21 cellular contexts compared by ENCODE assay signal in genomic region chr2:30264236-30264635, GRCh38. TPM values are rescaled to one million over a fixed set of nuclear protein-coding genes. Genes with fewer than 3 reads are reported as not detected.
DNase-seq lines count a peak whose midpoint lies in the region; ATAC-seq and TF ChIP-seq lines count a peak whose summit lies in the region.
"Had no signal": no experiment of that assay in that cellular context is flagged by ENCODE, and none has a peak within 500 bp of the region (broad histone marks: within the 10 kb centered on the region; RNA-seq: fewer than 3 reads in every experiment).

No MANE protein-coding gene starts in this region.

- no peak overlapping the region for H3K4me3 Mint-ChIP-seq in activated CD8-positive, alpha-beta memory T cell treated with anti-CD3 and anti-CD28 coated beads, Interleukin-2, amount 10 ng/mL, durations not matched to agents 7 days and 5 days
- H3K4me3 Mint-ChIP-seq in IgD-negative memory B cell, result peak overlapping the region in 2 of 4 donors; percentile 60 to 71
- peak overlapping the region; percentile 76 for H3K4me3 Mint-ChIP-seq in stimulated activated effector memory CD8-positive, alpha-beta T cell treated with anti-CD3 and anti-CD28 coated beads, Interleukin-12 subunit alpha, Interleukin-12 subunit beta, amount 100 ng/mL, for 72 hours
- H3K4me3 Mint-ChIP-seq in HFFc6, result no peak overlapping the region
- H3K4me3 Mint-ChIP-seq: mesothelial cell of epicardium; neural crest cell; T-helper 2 cell treated with Interferon-gamma antibody and Interleukin-4, amounts not matched to agents 5 μg/mL and 100 μg/mL, for 36 hours had no signal

- WGBS in adrenal gland, 4 donors, result 30 to 47% (median 40%) methylated on average over 2 of the region's 2 CpGs

- H3K4me2 ChIP-seq in Karpas-422 (ENCODE audit: low read depth, low read length, poor library complexity, severe bottlenecking), result no peak overlapping the region

- DNase-seq in activated CD8-positive, alpha-beta memory T cell treated with anti-CD3 and anti-CD28 coated beads for 24 hours, result peak; percentile 56
- DNase-seq in activated CD8-positive, alpha-beta memory T cell treated with anti-CD3 and anti-CD28 coated beads, Interleukin-2, amount 10 ng/mL, durations not matched to agents 7 days and 5 days, result no peak
- peak in 6 of 7 donors; percentile 49 to 69 (median 58) for DNase-seq in adrenal gland
- no peak for DNase-seq in stimulated activated effector memory CD8-positive, alpha-beta T cell treated with anti-CD3 and anti-CD28 coated beads, Interleukin-12 subunit alpha, Interleukin-12 subunit beta, amount 100 ng/mL, for 72 hours (ENCODE audit: low spot score in 2 of 2)
- DNase-seq in HFFc6, result no peak
- no peak for DNase-seq in Karpas-422
- DNase-seq: ACHN; cortex of kidney; head of caudate nucleus; left lung; NCI-H1092 treated with DMSO at 0.1 percent for 48 hours; NCI-H2029; NCI-H446; stimulated activated CD4-positive, alpha-beta T cell treated with anti-CD3 and anti-CD28 coated beads, Interleukin-4, amount 100 ng/mL, for 4 hours; WERI-Rb-1 had no signal

- H4K20me1 ChIP-seq in Karpas-422 (ENCODE audit: insufficient read depth, low read depth, low read length), result no peaks in the 10 kb centered on the region

- no peak overlapping the region for H3K27ac Mint-ChIP-seq in activated CD8-positive, alpha-beta memory T cell treated with anti-CD3 and anti-CD28 coated beads, Interleukin-2, amount 10 ng/mL, durations not matched to agents 7 days and 5 days
- H3K27ac Mint-ChIP-seq in IgD-negative memory B cell, result peak overlapping the region in 2 of 3 donors; percentile 45 to 50
- H3K27ac Mint-ChIP-seq in stimulated activated effector memory CD8-positive, alpha-beta T cell treated with anti-CD3 and anti-CD28 coated beads, Interleukin-12 subunit alpha, Interleukin-12 subunit beta, amount 100 ng/mL, for 72 hours, result peak overlapping the region; percentile 96
- no peak overlapping the region for H3K27ac Mint-ChIP-seq in HFFc6
- H3K27ac Mint-ChIP-seq: mesothelial cell of epicardium; T-helper 2 cell treated with Interferon-gamma antibody and Interleukin-4, amounts not matched to agents 5 μg/mL and 100 μg/mL, for 36 hours had no signal

- intact Hi-C loops in adrenal gland (cut with DNase I), result no loop called here

- no peak overlapping the region for H2AFZ ChIP-seq in Karpas-422 (ENCODE audit: low read length)

- H3K36me3 Mint-ChIP-seq in activated CD8-positive, alpha-beta memory T cell treated with anti-CD3 and anti-CD28 coated beads, Interleukin-2, amount 10 ng/mL, durations not matched to agents 7 days and 5 days, result peaks cover 46% of the 10 kb centered on the region
- H3K36me3 Mint-ChIP-seq in IgD-negative memory B cell (peaks cover 10% of the 10 kb centered on the region), HFFc6 (ENCODE audit: low read depth) (peaks cover 19% of the 10 kb centered on the region; the same call in 1 of the 2 replicates)
- H3K36me3 Mint-ChIP-seq in stimulated activated effector memory CD8-positive, alpha-beta T cell treated with anti-CD3 and anti-CD28 coated beads, Interleukin-12 subunit alpha, Interleukin-12 subunit beta, amount 100 ng/mL, for 72 hours, result peaks cover 78% of the 10 kb centered on the region

- CTCF ChIA-PET in activated CD8-positive, alpha-beta memory T cell treated with anti-CD3 and anti-CD28 coated beads, Interleukin-2, amount 10 ng/mL, durations not matched to agents 7 days and 5 days (lab: Charles Lee), result no interaction called here

- H3K9me3 Mint-ChIP-seq in activated CD8-positive, alpha-beta memory T cell treated with anti-CD3 and anti-CD28 coated beads, Interleukin-2, amount 10 ng/mL, durations not matched to agents 7 days and 5 days (ENCODE audit: low read depth), result peaks cover 11% of the 10 kb centered on the region
- peaks cover 0 to 10% (median 0%) of the 10 kb centered on the region in 3 donors for H3K9me3 Mint-ChIP-seq in IgD-negative memory B cell
- peaks cover 8% of the 10 kb centered on the region for H3K9me3 Mint-ChIP-seq in stimulated activated effector memory CD8-positive, alpha-beta T cell treated with anti-CD3 and anti-CD28 coated beads, Interleukin-12 subunit alpha, Interleukin-12 subunit beta, amount 100 ng/mL, for 72 hours
- peaks cover 10% of the 10 kb centered on the region for H3K9me3 Mint-ChIP-seq in HFFc6

- no peak for ATAC-seq in activated CD8-positive, alpha-beta memory T cell treated with anti-CD3 and anti-CD28 coated beads, Interleukin-2, amount 10 ng/mL, durations not matched to agents 7 days and 5 days
- no peak for ATAC-seq in stimulated activated effector memory CD8-positive, alpha-beta T cell treated with anti-CD3 and anti-CD28 coated beads, Interleukin-12 subunit alpha, Interleukin-12 subunit beta, amount 100 ng/mL, for 72 hours
- no peak for ATAC-seq in HG02938 (IDR thresholded peaks at IDR 0.05; ENCODE audit: unreplicated experiment)
- ATAC-seq: left lung had no signal

- H3K4me1 ChIP-seq in adrenal gland (replicated peaks in 1 of 2) (peaks cover 10 to 17% of the 10 kb centered on the region in 2 donors), Karpas-422 (ENCODE audit: low read length) (no peaks in the 10 kb centered on the region)

- H3K4me1 Mint-ChIP-seq in activated CD8-positive, alpha-beta memory T cell treated with anti-CD3 and anti-CD28 coated beads, Interleukin-2, amount 10 ng/mL, durations not matched to agents 7 days and 5 days, result peaks cover 66% of the 10 kb centered on the region
- peaks cover 50 to 62% (median 54%) of the 10 kb centered on the region in 3 donors for H3K4me1 Mint-ChIP-seq in IgD-negative memory B cell
- peaks cover 93% of the 10 kb centered on the region for H3K4me1 Mint-ChIP-seq in stimulated activated effector memory CD8-positive, alpha-beta T cell treated with anti-CD3 and anti-CD28 coated beads, Interleukin-12 subunit alpha, Interleukin-12 subunit beta, amount 100 ng/mL, for 72 hours
- H3K4me1 Mint-ChIP-seq in HFFc6 (ENCODE audit: low read depth), result peaks cover 18% of the 10 kb centered on the region
- H3K4me1 Mint-ChIP-seq: mesothelial cell of epicardium, neural crest cell had no signal

- H3K27ac ChIP-seq in adrenal gland (peak overlapping the region in 2 of 5 donors; percentile 3 to 52), Karpas-422 (ENCODE audit: low read length) (no peak overlapping the region)
- H3K27ac ChIP-seq: uterus, WERI-Rb-1 had no signal

- no peak overlapping the region for H3K4me3 ChIP-seq in adrenal gland
- H3K4me3 ChIP-seq in Karpas-422 (ENCODE audit: low read length), result no peak overlapping the region
- H3K4me3 ChIP-seq: left lung, uterus had no signal

- TF ChIP-seq CTCF in adrenal gland (IDR thresholded peaks at IDR 0.05) (no peak), HFFc6 (IDR thresholded peaks at IDR 0.05) (no peak)

- no peaks in the 10 kb centered on the region for H3K27me3 ChIP-seq in adrenal gland
- H3K27me3 ChIP-seq in Karpas-422 (ENCODE audit: low read length), result no peaks in the 10 kb centered on the region
- H3K27me3 ChIP-seq: left lung, uterus had no signal

- H3K36me3 ChIP-seq in adrenal gland (replicated peaks in 1 of 2) (peaks cover 0 to 6% of the 10 kb centered on the region in 2 donors), Karpas-422 (ENCODE audit: insufficient read depth, low read length) (no peaks in the 10 kb centered on the region)
- H3K36me3 ChIP-seq: uterus had no signal

- H3K27me3 Mint-ChIP-seq in activated CD8-positive, alpha-beta memory T cell treated with anti-CD3 and anti-CD28 coated beads, Interleukin-2, amount 10 ng/mL, durations not matched to agents 7 days and 5 days, result no peaks in the 10 kb centered on the region
- H3K27me3 Mint-ChIP-seq in IgD-negative memory B cell, result no peaks in the 10 kb centered on the region
- no peaks in the 10 kb centered on the region; the same call in none of the 2 replicates for H3K27me3 Mint-ChIP-seq in HFFc6 (ENCODE audit: insufficient read depth)

- H3K9me3 ChIP-seq in adrenal gland (replicated peaks in 1 of 3), result no peaks in the 10 kb centered on the region
- no peaks in the 10 kb centered on the region for H3K9me3 ChIP-seq in Karpas-422 (ENCODE audit: low read length)

- no peaks in the 10 kb centered on the region for H3K79me2 ChIP-seq in Karpas-422 (ENCODE audit: low read length)

- H3K9me2 ChIP-seq in Karpas-422 (replicated peaks; ENCODE audit: insufficient read depth, low read length), result no peaks in the 10 kb centered on the region

- no peak for TF ChIP-seq POLR2A in adrenal gland (IDR thresholded peaks at IDR 0.05)

- H3K9ac ChIP-seq in Karpas-422 (ENCODE audit: low read length), result no peak overlapping the region

RNA-seq across cellular contexts. Expression of gene LBH, which starts 32.9 kb away (rescaled TPM):
- total RNA-seq in activated CD8-positive, alpha-beta memory T cell treated with anti-CD3 and anti-CD28 coated beads, Interleukin-2, amount 10 ng/mL, durations not matched to agents 7 days and 5 days, result 10 to 100 TPM; 68.5 to 71.5 TPM
- polyA plus RNA-seq in IgD-negative memory B cell (163 TPM), adrenal gland (10 to 100 TPM in 1 of 3 donors, 1 to 10 TPM in 2; 7.6 to 11.3 (median 8.2) TPM)
- 10 to 100 TPM; 11.2 to 76.4 (median 16.1) TPM for total RNA-seq in adrenal gland
- total RNA-seq in HFFc6 (2021; fragmentation: NEBNext Ultra II Directional; extraction: Animal tissue kit (Norgen Biotek cat#: 25700)), result 10 to 100 TPM; 24.4 to 99.2 (median 92.8) TPM
- total RNA-seq in Karpas-422 (2014; rRNA removed; shearing (Covaris generic); ENCODE audit: low replicate concordance), result 7.1 and 17.5 TPM in 2 replicates

Comparison
In these comparisons a context has a peak if more than half of its experiments do, and no peak if none do; other contexts are left out.
1. DNase-seq: peak in activated CD8-positive, alpha-beta memory T cell treated with anti-CD3 and anti-CD28 coated beads for 24 hours (single experiment) and adrenal gland (6 of 7); none in activated CD8-positive, alpha-beta memory T cell treated with anti-CD3 and anti-CD28 coated beads, Interleukin-2, amount 10 ng/mL, durations not matched to agents 7 days and 5 days (single experiment), stimulated activated effector memory CD8-positive, alpha-beta T cell treated with anti-CD3 and anti-CD28 coated beads, Interleukin-12 subunit alpha, Interleukin-12 subunit beta, amount 100 ng/mL, for 72 hours (0 of 2), HFFc6 (single experiment) and Karpas-422 (single experiment).
2. H3K27ac Mint-ChIP-seq: peak in IgD-negative memory B cell (2 of 3) and stimulated activated effector memory CD8-positive, alpha-beta T cell treated with anti-CD3 and anti-CD28 coated beads, Interleukin-12 subunit alpha, Interleukin-12 subunit beta, amount 100 ng/mL, for 72 hours (single experiment); none in activated CD8-positive, alpha-beta memory T cell treated with anti-CD3 and anti-CD28 coated beads, Interleukin-2, amount 10 ng/mL, durations not matched to agents 7 days and 5 days (single experiment) and HFFc6 (single experiment).